1 cellular context compared by ENCODE assay signal in genomic region chr20:47507275-47507981, GRCh38.
TF ChIP-seq lines count a peak whose summit lies in the region.

No MANE protein-coding gene starts in this region.

TF ChIP-seq in HepG2, 621 proteins besides CTCF, POLR2A, EP300 and RAD21:
- TF ChIP-seq POGZ (CRISPR knock-in tag; IDR thresholded peaks at IDR 0.05) (peak; percentile 37; the same call in 1 of the 2 replicates), KMT2A (CRISPR knock-in tag; IDR thresholded peaks at IDR 0.05) (0 out of 2 replicates have a peak, but pooled peaks have one; percentile 34), ZNF687 (CRISPR knock-in tag; IDR thresholded peaks at IDR 0.05) (peak; percentile 23; the same call in 1 of the 2 replicates), ZNF460 (CRISPR knock-in tag; IDR thresholded peaks at IDR 0.05; ENCODE audit: borderline replicate concordance) (peak; percentile 86; the same call in 1 of the 2 replicates), ZBTB38 (CRISPR knock-in tag; IDR thresholded peaks at IDR 0.05) (peak; percentile 61; the same call in 1 of the 2 replicates), TBX2 (CRISPR knock-in tag; IDR thresholded peaks at IDR 0.05; ENCODE audit: borderline replicate concordance) (0 out of 2 replicates have a peak, but pooled peaks have one; percentile 16), TEAD3 (CRISPR knock-in tag; optimal IDR thresholded peaks at IDR 0.05; ENCODE audit: borderline replicate concordance) (peak; percentile 18), ZNF761 (CRISPR knock-in tag; conservative IDR thresholded peaks at IDR 0.05) (0 out of 2 replicates have a peak, but pooled peaks have one; percentile 5)
- TF ChIP-seq, protein P1, sequence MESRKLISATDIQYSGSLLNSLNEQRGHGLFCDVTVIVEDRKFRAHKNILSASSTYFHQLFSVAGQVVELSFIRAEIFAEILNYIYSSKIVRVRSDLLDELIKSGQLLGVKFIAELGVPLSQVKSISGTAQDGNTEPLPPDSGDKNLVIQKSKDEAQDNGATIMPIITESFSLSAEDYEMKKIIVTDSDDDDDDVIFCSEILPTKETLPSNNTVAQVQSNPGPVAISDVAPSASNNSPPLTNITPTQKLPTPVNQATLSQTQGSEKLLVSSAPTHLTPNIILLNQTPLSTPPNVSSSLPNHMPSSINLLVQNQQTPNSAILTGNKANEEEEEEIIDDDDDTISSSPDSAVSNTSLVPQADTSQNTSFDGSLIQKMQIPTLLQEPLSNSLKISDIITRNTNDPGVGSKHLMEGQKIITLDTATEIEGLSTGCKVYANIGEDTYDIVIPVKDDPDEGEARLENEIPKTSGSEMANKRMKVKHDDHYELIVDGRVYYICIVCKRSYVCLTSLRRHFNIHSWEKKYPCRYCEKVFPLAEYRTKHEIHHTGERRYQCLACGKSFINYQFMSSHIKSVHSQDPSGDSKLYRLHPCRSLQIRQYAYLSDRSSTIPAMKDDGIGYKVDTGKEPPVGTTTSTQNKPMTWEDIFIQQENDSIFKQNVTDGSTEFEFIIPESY (CRISPR knock-in tag; IDR thresholded peaks at IDR 0.05), result 0 out of 2 replicates have a peak, but pooled peaks have one; percentile 31
